In genomic region chr18:59416818-59417217, GRCh38 we compare ENCODE assay signal across 1 cellular context.
TF ChIP-seq lines count a peak whose summit lies in the region.

No MANE protein-coding gene starts in this region.

TF ChIP-seq in HCT116, 20 proteins besides CTCF, POLR2A, EP300 and RAD21:
- TF ChIP-seq CBX3 (IDR thresholded peaks at IDR 0.05; ENCODE audit: low read depth), result no peak
- TF ChIP-seq ZNF274 (IDR thresholded peaks at IDR 0.05; ENCODE audit: low read depth, low read length), result no peak
- no peak for TF ChIP-seq EGR1 (IDR thresholded peaks at IDR 0.05; ENCODE audit: low read depth)
- TF ChIP-seq ZBTB33 (IDR thresholded peaks at IDR 0.05; ENCODE audit: extremely low read depth, insufficient replicate concordance, low read length), result no peak
- TF ChIP-seq SP1 (IDR thresholded peaks at IDR 0.05; ENCODE audit: low read depth), result no peak
- no peak for TF ChIP-seq POLR2AphosphoS5 (IDR thresholded peaks at IDR 0.05; ENCODE audit: low read depth, low read length)
- no peak for TF ChIP-seq EZH2phosphoT487 (IDR thresholded peaks at IDR 0.05; ENCODE audit: borderline replicate concordance)
